27 cellular contexts compared by ENCODE assay signal in the genomic region with DNA sequence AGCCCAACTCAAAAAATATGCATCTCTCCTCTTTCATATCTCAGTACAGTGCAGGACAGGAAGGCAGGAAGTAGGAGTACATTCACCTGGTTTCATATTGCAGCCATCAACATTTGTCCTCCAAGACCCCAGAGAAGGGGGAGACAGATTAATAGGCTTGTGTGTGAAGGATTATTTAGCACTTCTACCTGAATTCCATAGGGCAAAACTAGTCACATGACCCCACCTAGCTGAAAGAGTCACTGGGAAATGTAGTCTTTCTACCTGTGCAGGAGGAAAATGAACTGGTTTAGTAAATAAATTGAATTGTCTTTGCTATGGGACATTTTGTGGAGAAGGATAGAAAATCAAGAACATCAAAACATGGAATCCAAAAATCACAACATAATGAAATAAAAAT. TPM values are rescaled to one million over a fixed set of nuclear protein-coding genes. Genes with fewer than 3 reads are reported as not detected.
DNase-seq lines count a peak whose midpoint lies in the region; ATAC-seq, FAIRE-seq and TF ChIP-seq lines count a peak whose summit lies in the region.
"Had no signal": no experiment of that assay in that cellular context is flagged by ENCODE, and none has a peak within 500 bp of the region (broad histone marks: within the 10 kb centered on the region; RNA-seq: fewer than 3 reads in every experiment).

No MANE protein-coding gene starts in this region.

- H3K36me3 ChIP-seq in SK-N-SH (replicated peaks in 1 of 2; ENCODE audit: control insufficient read depth in 1 of 2, insufficient read depth in 2 of 2, low read length in 1 of 2) (no peaks in the 10 kb centered on the region), GM12878 (ENCODE audit: control insufficient read depth in 2 of 2, insufficient read depth in 2 of 2, low read length in 1 of 2) (no peaks in the 10 kb centered on the region), neuronal stem cell (replicated peaks in 1 of 2; ENCODE audit: control insufficient read depth in 2 of 2, insufficient read depth in 2 of 2, low read length in 2 of 2) (no peaks in the 10 kb centered on the region), ovary (no peaks in the 10 kb centered on the region)
- H3K36me3 ChIP-seq in CD8-positive, alpha-beta T cell (ENCODE audit: insufficient read depth, low read length): no peaks in the 10 kb centered on the region
- H3K36me3 ChIP-seq: ascending aorta, heart left ventricle, SJCRH30 had no signal

- no peak overlapping the region for H3K4me3 ChIP-seq in SK-N-SH (ENCODE audit: low read depth in 2 of 2, low read length in 1 of 2)
- H3K4me3 ChIP-seq in GM12878: no peak overlapping the region
- H3K4me3 ChIP-seq in neuronal stem cell (ENCODE audit: low read length in 2 of 2): no peak overlapping the region
- no peak overlapping the region for H3K4me3 ChIP-seq in ovary
- H3K4me3 ChIP-seq in CD8-positive, alpha-beta T cell (ENCODE audit: low read depth, low read length): no peak overlapping the region
- H3K4me3 ChIP-seq: ascending aorta, dorsolateral prefrontal cortex, heart left ventricle, mucosa of descending colon, PC-9, psoas muscle, SJCRH30 had no signal

- TF ChIP-seq POLR2A in GM12878 (IDR thresholded peaks at IDR 0.05; ENCODE audit: low read depth, low read length) (no peak), ovary (IDR thresholded peaks at IDR 0.05) (no peak)

- peak; percentile 15 for DNase-seq in SK-N-SH
- DNase-seq in GM12878 (ENCODE audit: low read depth, low spot score): no peak
- no peak for DNase-seq in neuronal stem cell (ENCODE audit: low spot score)
- DNase-seq in ovary: no peak
- no peak for DNase-seq in CD8-positive, alpha-beta T cell
- no peak for DNase-seq in activated CD8-positive, alpha-beta memory T cell treated with anti-CD3 and anti-CD28 coated beads for 24 hours
- DNase-seq: activated CD4-positive, alpha-beta T cell treated with anti-CD3 and anti-CD28 coated beads, Interleukin-2, amount 10 ng/mL, durations not matched to agents 7 days and 5 days; central memory CD4-positive, alpha-beta T cell; dorsolateral prefrontal cortex; GDM1; heart left ventricle; immature natural killer cell; left ventricle myocardium superior; mucosa of descending colon; NCI-H2081 treated with DMSO at 0.1 percent for 48 hours; NCI-H774; PC-9; psoas muscle; substantia nigra; T-helper 2 cell had no signal

- RAD21 ChIA-PET in GM12878 (lab: Charles Lee; ENCODE audit: unreplicated experiment): interaction anchor here (0.8 kb wide), 1 partner anchor 16 kb away, joined by 3 read pairs; no protein-coding TSS in a partner anchor

- no peaks in the 10 kb centered on the region for H3K36me3 Mint-ChIP-seq in CD8-positive, alpha-beta T cell
- H3K36me3 Mint-ChIP-seq: activated naive CD8-positive, alpha-beta T cell; CD14-positive monocyte; immature natural killer cell had no signal

- H3K27me3 ChIP-seq in SK-N-SH (ENCODE audit: insufficient read depth) (no peaks in the 10 kb centered on the region), GM12878 (replicated peaks in 1 of 2; ENCODE audit: control insufficient read depth in 2 of 2, insufficient read depth in 2 of 2, low read length in 1 of 2) (no peaks in the 10 kb centered on the region), neuronal stem cell (ENCODE audit: control insufficient read depth in 3 of 3, insufficient read depth in 3 of 3, low read depth in 1 of 3, low read length in 3 of 3) (no peaks in the 10 kb centered on the region), ovary (no peaks in the 10 kb centered on the region)
- H3K27me3 ChIP-seq in CD8-positive, alpha-beta T cell (ENCODE audit: insufficient read depth, low read length): no peaks in the 10 kb centered on the region
- H3K27me3 ChIP-seq: ascending aorta, heart left ventricle, SJCRH30 had no signal

- peaks cover 6% of the 10 kb centered on the region for H3K27me3 Mint-ChIP-seq in CD8-positive, alpha-beta T cell (ENCODE audit: low read depth)
- H3K27me3 Mint-ChIP-seq: activated naive CD8-positive, alpha-beta T cell had no signal

- H3K14ac ChIP-seq in neuronal stem cell (ENCODE audit: low read length): no peak overlapping the region

- no peaks in the 10 kb centered on the region for H3K4me1 ChIP-seq in SK-N-SH (ENCODE audit: control insufficient read depth in 1 of 2, insufficient read depth in 2 of 2, low read depth in 1 of 2, low read length in 1 of 2)
- H3K4me1 ChIP-seq in GM12878 (ENCODE audit: control insufficient read depth, insufficient read depth, low read length): no peaks in the 10 kb centered on the region
- no peaks in the 10 kb centered on the region for H3K4me1 ChIP-seq in neuronal stem cell (ENCODE audit: control insufficient read depth in 2 of 2, insufficient read depth in 1 of 2, low read depth in 1 of 2, low read length in 2 of 2)
- no peaks in the 10 kb centered on the region for H3K4me1 ChIP-seq in ovary (ENCODE audit: insufficient read depth)
- no peaks in the 10 kb centered on the region for H3K4me1 ChIP-seq in CD8-positive, alpha-beta T cell (ENCODE audit: insufficient read depth, low read length)
- H3K4me1 ChIP-seq: ascending aorta, heart left ventricle, psoas muscle had no signal

- ATAC-seq in SK-N-SH treated with all-trans-retinoic acid at 6 μM for 48 hours: no peak; the same call in 2 of the 3 replicates
- ATAC-seq in GM12878: peak; percentile 78
- no peak for ATAC-seq in CD8-positive, alpha-beta T cell
- ATAC-seq: heart left ventricle, left ventricle myocardium superior, mucosa of descending colon, psoas muscle had no signal

- H4K20me1 ChIP-seq in SK-N-SH (ENCODE audit: insufficient read depth) (no peaks in the 10 kb centered on the region), GM12878 (ENCODE audit: control insufficient read depth, insufficient read depth) (no peaks in the 10 kb centered on the region)

- H2AFZ ChIP-seq in SK-N-SH (ENCODE audit: low read depth) (no peak overlapping the region), GM12878 (ENCODE audit: control insufficient read depth, low read depth, low read length) (peak overlapping the region; percentile 34; the same call in 1 of the 2 replicates), neuronal stem cell (ENCODE audit: low read length) (peak overlapping the region; percentile 69)
- H2AFZ ChIP-seq: PC-9 had no signal

- TF ChIP-seq RAD21 in SK-N-SH (IDR thresholded peaks at IDR 0.05; ENCODE audit: low read length) (no peak), Ishikawa (IDR thresholded peaks at IDR 0.05; ENCODE audit: low read depth) (no peak), GM12878 (IDR thresholded peaks at IDR 0.05; ENCODE audit: insufficient read depth, low read depth, low read length) (no peak)

- H2BK12ac ChIP-seq in neuronal stem cell (ENCODE audit: low read length): no peak overlapping the region

- POLR2A ChIA-PET in SK-N-SH (lab: Yijun Ruan, JAX) (no interaction called here), GM12878 (lab: Charles Lee) (no interaction called here)
- POLR2A ChIA-PET in CD8-positive, alpha-beta T cell (lab: Charles Lee): no interaction called here

- no peak overlapping the region for H4K91ac ChIP-seq in neuronal stem cell (ENCODE audit: low read depth, low read length, poor library complexity)

- no peaks in the 10 kb centered on the region for H3K79me1 ChIP-seq in neuronal stem cell (ENCODE audit: low read depth, low read length)

- no peak overlapping the region for H3K4ac ChIP-seq in neuronal stem cell (ENCODE audit: low read length)

- CTCF ChIA-PET in SK-N-SH (lab: Yijun Ruan, JAX) (interaction anchor here (1.1 to 1.7 kb wide), 3 partner anchors 10 to 14 kb away, joined by 3 to 4 read pairs (median 3); no protein-coding TSS in a partner anchor), GM12878 (lab: Yijun Ruan, JAX) (interaction anchor here (0.9 to 1.7 kb wide), 2 partner anchors 10 to 243 kb away, joined by 3 to 4 read pairs; no protein-coding TSS in a partner anchor)
- CTCF ChIA-PET in CD8-positive, alpha-beta T cell (lab: Charles Lee): no interaction called here

- no TSS peak for BruUV-seq in GM12878 (replicated peaks; lab: Mats Ljungman, UMichigan)

- no peak overlapping the region for H2BK5ac ChIP-seq in neuronal stem cell (ENCODE audit: low read length)

- no peaks in the 10 kb centered on the region for H3K4me1 Mint-ChIP-seq in CD8-positive, alpha-beta T cell (ENCODE audit: low read depth)
- H3K4me1 Mint-ChIP-seq: CD14-positive monocyte, immature natural killer cell had no signal

- no peaks in the 10 kb centered on the region for H3F3A ChIP-seq in SK-N-SH (replicated peaks; ENCODE audit: insufficient read depth)

- peak; percentile 73 for FAIRE-seq in GM12878 (lab: Jason Lieb, UNC)
- FAIRE-seq: endothelial cell of umbilical vein had no signal

- no peak overlapping the region for H3K23ac ChIP-seq in neuronal stem cell (ENCODE audit: low read depth, low read length, poor library complexity)

- no peak overlapping the region for H2BK120ac ChIP-seq in neuronal stem cell (ENCODE audit: low read depth, low read length)

- H3K27ac Mint-ChIP-seq in CD8-positive, alpha-beta T cell: no peak overlapping the region
- H3K27ac Mint-ChIP-seq: activated CD4-positive, alpha-beta T cell treated with anti-CD3 and anti-CD28 coated beads, Interleukin-2, amount 10 ng/mL, durations not matched to agents 7 days and 5 days; activated naive CD8-positive, alpha-beta T cell; CD14-positive monocyte; immature natural killer cell had no signal

- H3K27ac ChIP-seq in SK-N-SH (ENCODE audit: low read depth in 2 of 2, low read length in 1 of 2): no peak overlapping the region
- H3K27ac ChIP-seq in GM12878 (ENCODE audit: control insufficient read depth, insufficient read depth): no peak overlapping the region
- H3K27ac ChIP-seq in neuronal stem cell (replicated peaks; ENCODE audit: low read length): no peak overlapping the region
- H3K27ac ChIP-seq in ovary: no peak overlapping the region
- H3K27ac ChIP-seq in CD8-positive, alpha-beta T cell (ENCODE audit: low read depth, low read length): no peak overlapping the region
- H3K27ac ChIP-seq: ascending aorta, dorsolateral prefrontal cortex, heart left ventricle, PC-9, psoas muscle, SJCRH30 had no signal

- no peak overlapping the region for H4K8ac ChIP-seq in neuronal stem cell (ENCODE audit: low read depth, low read length)

- H3K79me2 ChIP-seq in SK-N-SH (ENCODE audit: insufficient read depth) (no peaks in the 10 kb centered on the region), GM12878 (ENCODE audit: control insufficient read depth, insufficient read depth, low read length) (no peaks in the 10 kb centered on the region)

- H2AK5ac ChIP-seq in neuronal stem cell (ENCODE audit: low read depth, low read length): no peak overlapping the region

- H3K4me2 ChIP-seq in SK-N-SH: no peak overlapping the region
- H3K4me2 ChIP-seq in GM12878 (ENCODE audit: control insufficient read depth, insufficient read depth): no peak overlapping the region
- H3K4me2 ChIP-seq in neuronal stem cell (ENCODE audit: insufficient read depth, low read length, poor library complexity, severe bottlenecking): no peak overlapping the region
- H3K4me2 ChIP-seq: PC-9 had no signal

- TF ChIP-seq CTCF in SK-N-SH (IDR thresholded peaks at IDR 0.05) (no peak), GM12878 (IDR thresholded peaks at IDR 0.05 in 2 of 3, conservative IDR thresholded peaks at IDR 0.05 in 1 of 3; ENCODE audit: control insufficient read depth in 2 of 3, extremely low read depth in 1 of 3, insufficient read depth in 1 of 3, low read depth in 3 of 3, low read length in 3 of 3) (no peak), ovary (IDR thresholded peaks at IDR 0.05) (no peak)
- no peak for TF ChIP-seq CTCF in CD8-positive, alpha-beta T cell (IDR thresholded peaks at IDR 0.05)

- H2BK15ac ChIP-seq in neuronal stem cell (ENCODE audit: low read length): no peak overlapping the region

- TF ChIP-seq EP300 in SK-N-SH (IDR thresholded peaks at IDR 0.05; ENCODE audit: borderline replicate concordance in 1 of 2, low read depth in 1 of 2, low read length in 1 of 2) (no peak), Ishikawa (IDR thresholded peaks at IDR 0.05; ENCODE audit: borderline replicate concordance) (no peak), GM12878 (IDR thresholded peaks at IDR 0.05; ENCODE audit: borderline replicate concordance in 1 of 2, control insufficient read depth in 1 of 2, low read depth in 2 of 2, low read length in 2 of 2) (no peak), ovary (IDR thresholded peaks at IDR 0.05) (no peak)

- no peak overlapping the region for H3K18ac ChIP-seq in neuronal stem cell (ENCODE audit: low read length)

- H3K9me3 Mint-ChIP-seq in CD8-positive, alpha-beta T cell: no peaks in the 10 kb centered on the region
- H3K9me3 Mint-ChIP-seq: activated CD4-positive, alpha-beta T cell treated with anti-CD3 and anti-CD28 coated beads, Interleukin-2, amount 10 ng/mL, durations not matched to agents 7 days and 5 days; CD14-positive monocyte; immature natural killer cell had no signal

- in situ Hi-C loops in GM12878 (cut with MboI): no loop called here

- H3K9ac ChIP-seq in SK-N-SH: no peak overlapping the region
- no peak overlapping the region for H3K9ac ChIP-seq in GM12878 (ENCODE audit: control insufficient read depth, insufficient read depth, low read length)
- H3K9ac ChIP-seq in neuronal stem cell (ENCODE audit: low read depth, low read length, poor library complexity): no peak overlapping the region

- SMC1A ChIA-PET in GM12878 (lab: Charles Lee; ENCODE audit: uncharacterized antibody, unreplicated experiment): interaction anchor here (1.2 to 2.2 kb wide), 3 partner anchors 17 to 97 kb away, joined by 3 to 6 read pairs (median 4); no protein-coding TSS in a partner anchor

- no peaks in the 10 kb centered on the region for H3K9me2 ChIP-seq in SK-N-SH

- no peak overlapping the region for H3K4me3 Mint-ChIP-seq in CD8-positive, alpha-beta T cell
- H3K4me3 Mint-ChIP-seq: activated CD4-positive, alpha-beta T cell treated with anti-CD3 and anti-CD28 coated beads, Interleukin-2, amount 10 ng/mL, durations not matched to agents 7 days and 5 days; activated naive CD8-positive, alpha-beta T cell; CD14-positive monocyte; immature natural killer cell had no signal

- no peaks in the 10 kb centered on the region for H3K9me3 ChIP-seq in SK-N-SH
- no peaks in the 10 kb centered on the region for H3K9me3 ChIP-seq in GM12878 (replicated peaks; ENCODE audit: control insufficient read depth, insufficient read depth, low read length)
- H3K9me3 ChIP-seq in neuronal stem cell (replicated peaks in 1 of 2; ENCODE audit: control insufficient read depth in 2 of 2, insufficient read depth in 1 of 2, low read depth in 1 of 2, low read length in 2 of 2): no peaks in the 10 kb centered on the region
- no peaks in the 10 kb centered on the region for H3K9me3 ChIP-seq in ovary
- H3K9me3 ChIP-seq in CD8-positive, alpha-beta T cell (ENCODE audit: low read length): no peaks in the 10 kb centered on the region
- H3K9me3 ChIP-seq: ascending aorta, heart left ventricle, mucosa of descending colon, psoas muscle had no signal

- intact Hi-C loops in GM12878 (cut with micrococcal nuclease; ENCODE audit: unreplicated experiment) (no loop called here), ovary (cut with DNase I) (no loop called here)
- intact Hi-C loops in CD8-positive, alpha-beta T cell (cut with DNase I, micrococcal nuclease): no loop called here

RNA-seq across cellular contexts. Expression of gene TRIM33, which starts 13.9 kb away (rescaled TPM):
- polyA plus RNA-seq in SK-N-SH (2012; rRNA removed) (6.3 and 9.1 TPM in 2 replicates), GM12878 (2011; rRNA removed) (32.7 and 35.6 TPM in 2 replicates), GM12878 (2014; fragmentation: Illumina TruSeq; extraction: Trizol) (27.3 and 36.5 TPM in 2 replicates), GM12878 (2014; fragmentation: Nextera tagmentation; extraction: Ambion mirVana) (10 to 100 TPM in 1 of 2 experiments, 1 to 10 TPM in 1; 9.0 to 10.6 TPM), GM12878 (2014; rRNA removed) (16.8 and 23.4 TPM in 2 replicates), GM12878 (2016; fragmentation: Nextera tagmentation; extraction: Ambion mirVana) (10 to 100 TPM; 12.8 to 16.6 TPM), ovary (10 to 100 TPM; 11.1 to 22.1 TPM)
- 6.5 and 6.9 TPM in 2 replicates for polyA plus RNA-seq in SK-N-SH (2012; cell fraction: cytosol; rRNA removed)
- polyA plus RNA-seq in SK-N-SH (2012; cell fraction: nucleus; rRNA removed): 13.8 and 24.4 TPM in 2 replicates
- total RNA-seq in GM12878 (2013; cell fraction: nucleolus; rRNA removed): 126 and 127 TPM in 2 replicates
- total RNA-seq in GM12878 (2014; rRNA removed) (27.7 and 40.3 TPM in 2 replicates), GM12878 (2014; rRNA removed; fragmentation: Illumina TruSeq; extraction: Trizol) (28.2 and 36.1 TPM in 2 replicates), GM12878 (2021) (24.9 and 28.7 TPM in 2 replicates), ovary (10 to 100 TPM; 31.2 to 49.6 (median 38.5) TPM)
- 9.1 TPM for polyA plus RNA-seq in GM12878 (2011; ENCODE audit: low read depth)
- polyA plus RNA-seq in GM12878 (2011; cell fraction: cytosol; rRNA removed): 13.5 and 14.4 TPM in 2 replicates
- 24.8 and 28.0 TPM in 2 replicates for polyA plus RNA-seq in GM12878 (2011; cell fraction: nucleus; rRNA removed)
- polyA plus RNA-seq in GM12878 (2012): 12.0 and 13.0 TPM in 2 replicates
- polyA minus RNA-seq in GM12878 (2011; rRNA and poly(A)+ RNA removed): 34.2 and 48.7 TPM in 2 replicates
- 15.1 and 23.7 TPM in 2 replicates for polyA minus RNA-seq in GM12878 (2011; cell fraction: cytosol; rRNA and poly(A)+ RNA removed)
- polyA minus RNA-seq in GM12878 (2011; cell fraction: nucleus; rRNA and poly(A)+ RNA removed): 25.6 and 41.3 TPM in 2 replicates
- polyA plus RNA-seq in neuronal stem cell (2013, experiment 1 of 2): 38.1 TPM
- polyA plus RNA-seq in neuronal stem cell (2013, experiment 2 of 2): 42.1 TPM
- total RNA-seq in CD8-positive, alpha-beta T cell: 10 to 100 TPM; 50.4 to 50.7 TPM

RNA-seq across cellular contexts. Expression of gene BCAS2, which starts 56.5 kb away (rescaled TPM):
- 16.1 and 19.6 TPM in 2 replicates for polyA plus RNA-seq in SK-N-SH (2012; rRNA removed)
- polyA plus RNA-seq in SK-N-SH (2012; cell fraction: cytosol; rRNA removed): 23.3 and 34.4 TPM in 2 replicates
- 3.3 and 6.0 TPM in 2 replicates for polyA plus RNA-seq in SK-N-SH (2012; cell fraction: nucleus; rRNA removed)
- 4.4 and 6.1 TPM in 2 replicates for total RNA-seq in GM12878 (2013; cell fraction: nucleolus; rRNA removed)
- total RNA-seq in GM12878 (2014; rRNA removed): 37.3 and 41.8 TPM in 2 replicates
- total RNA-seq in GM12878 (2014; rRNA removed; fragmentation: Illumina TruSeq; extraction: Trizol): 58.3 and 60.2 TPM in 2 replicates
- 35.5 and 38.7 TPM in 2 replicates for total RNA-seq in GM12878 (2021)
- 28.1 TPM for polyA plus RNA-seq in GM12878 (2011; ENCODE audit: low read depth)
- polyA plus RNA-seq in GM12878 (2011; rRNA removed): 49.1 and 88.5 TPM in 2 replicates
- 14.9 and 17.2 TPM in 2 replicates for polyA plus RNA-seq in GM12878 (2011; cell fraction: cytosol; rRNA removed)
- polyA plus RNA-seq in GM12878 (2011; cell fraction: nucleus; rRNA removed): 8.8 and 10.9 TPM in 2 replicates
- polyA plus RNA-seq in GM12878 (2012): 38.8 and 45.1 TPM in 2 replicates
- polyA plus RNA-seq in GM12878 (2014; fragmentation: Illumina TruSeq; extraction: Trizol): 61.2 and 77.9 TPM in 2 replicates
- polyA plus RNA-seq in GM12878 (2014; fragmentation: Nextera tagmentation; extraction: Ambion mirVana): 100 to 1,000 TPM; 121 to 129 TPM
- polyA plus RNA-seq in GM12878 (2014; rRNA removed): 39.6 and 45.1 TPM in 2 replicates
- polyA plus RNA-seq in GM12878 (2016; fragmentation: Nextera tagmentation; extraction: Ambion mirVana): 100 to 1,000 TPM in 1 of 2 experiments, 10 to 100 TPM in 1; 99.6 to 105 TPM
- polyA minus RNA-seq in GM12878 (2011; rRNA and poly(A)+ RNA removed): 10.0 and 15.3 TPM in 2 replicates
- polyA minus RNA-seq in GM12878 (2011; cell fraction: cytosol; rRNA and poly(A)+ RNA removed): 7.1 and 13.6 TPM in 2 replicates
- polyA minus RNA-seq in GM12878 (2011; cell fraction: nucleus; rRNA and poly(A)+ RNA removed): 4.1 and 4.3 TPM in 2 replicates
- 52.1 TPM for polyA plus RNA-seq in neuronal stem cell (2013, experiment 1 of 2)
- 51.9 TPM for polyA plus RNA-seq in neuronal stem cell (2013, experiment 2 of 2)
- total RNA-seq in ovary: 10 to 100 TPM; 32.2 to 47.7 (median 40.2) TPM
- polyA plus RNA-seq in ovary: 10 to 100 TPM; 32.1 to 36.4 TPM
- 100 to 1,000 TPM; 113 to 125 TPM for total RNA-seq in CD8-positive, alpha-beta T cell

Comparison
In these comparisons a context has a peak if more than half of its experiments do, and no peak if none do; other contexts are left out.
1. Of the 26 proteins assayed by ChIP-seq in both GM12878 and SK-N-SH: peak only in GM12878: none; only in SK-N-SH: none; in both: USF1; in neither: 25.